ENCODE assay signal across 9 cellular contexts in the genomic region with DNA sequence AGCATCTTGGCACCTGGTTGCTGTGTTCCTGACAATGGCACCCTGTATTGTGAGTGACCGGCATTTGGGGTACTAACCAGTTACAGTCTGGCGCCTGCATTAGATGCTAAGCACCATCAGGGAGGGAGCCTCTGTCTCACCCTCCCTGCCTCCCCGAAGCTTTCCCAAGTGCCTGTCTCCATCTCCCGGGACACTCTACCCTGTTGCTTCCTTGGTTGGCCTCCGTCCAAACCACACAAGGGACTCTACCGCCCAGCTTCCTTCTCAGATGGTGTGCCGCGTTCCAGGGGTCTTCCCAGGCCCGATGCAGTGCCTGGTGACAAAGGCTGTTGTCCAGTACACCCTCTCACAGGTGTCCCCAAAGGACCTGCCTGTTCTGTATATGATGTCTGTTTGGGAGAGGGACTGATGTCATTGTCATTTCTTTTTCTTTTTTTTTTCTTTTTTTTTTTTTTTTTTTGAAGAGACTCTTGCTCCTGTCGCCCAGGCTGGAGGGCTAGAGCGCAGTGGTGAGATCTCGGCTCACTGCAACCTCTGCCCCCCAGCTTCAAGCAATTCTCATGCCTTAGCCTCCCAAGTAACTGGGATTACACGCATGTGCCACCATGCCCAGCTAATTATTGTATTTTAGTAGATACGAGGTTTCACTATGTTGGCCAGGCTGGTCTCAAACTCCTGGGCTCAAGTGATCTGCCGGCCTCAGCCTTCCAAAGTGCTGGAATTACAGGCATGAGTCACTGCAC. TPM values are rescaled to one million over a fixed set of nuclear protein-coding genes. Genes with fewer than 3 reads are reported as not detected.
DNase-seq lines count a peak whose midpoint lies in the region; ATAC-seq lines count a peak whose summit lies in the region.
"Had no signal": no experiment of that assay in that cellular context is flagged by ENCODE, and none has a peak within 500 bp of the region (broad histone marks: within the 10 kb centered on the region; RNA-seq: fewer than 3 reads in every experiment).

No MANE protein-coding gene starts in this region.

- peak overlapping the region; percentile 13 for H3K27ac ChIP-seq in substantia nigra (ENCODE audit: low read depth, low read length, poor library complexity, severe bottlenecking)

- intact Hi-C loops in activated T-helper 1 cell treated with anti-CD3 and anti-CD28 coated beads, Interleukin-12 subunit alpha, Interleukin-12 subunit beta, Interleukin-2, Interleukin-4 antibody, amounts not matched to agents 30 ng/mL and 10 ng/mL and 1 ng/mL, durations not matched to agents 14 hours and 24 hours and 36 hours (cut with micrococcal nuclease) = no loop called here

- no peak for DNase-seq in activated T-cell treated with anti-CD3 and anti-CD28 coated beads, Interleukin-2, amount 50 U/mL, for 24 hours
- DNase-seq in activated T-cell treated with anti-CD3 and anti-CD28 coated beads, Interleukin-2, amount 50 U/mL, for 48 hours = no peak
- DNase-seq in activated T-helper 1 cell treated with anti-CD3 and anti-CD28 coated beads, Interleukin-12 subunit alpha, Interleukin-12 subunit beta, Interleukin-2, Interleukin-4 antibody, amounts not matched to agents 30 ng/mL and 10 ng/mL and 1 ng/mL, durations not matched to agents 14 hours and 24 hours and 36 hours (ENCODE audit: low spot score) = no peak
- peak; percentile 43 for DNase-seq in islet precursor cell
- peak in 7 of 49 donors; percentile 9 to 54 (median 20) for DNase-seq in substantia nigra (lab: John Stamatoyannopoulos, UW)
- DNase-seq in stimulated activated CD4-positive, alpha-beta T cell treated with anti-CD3 and anti-CD28 coated beads, Interleukin-2, amount 100 ng/mL, for 24 hours = no peak
- no peak for DNase-seq in NCI-H1105 treated with DMSO at 0.1 percent for 48 hours (lab: John Stamatoyannopoulos, UW)
- DNase-seq: activated CD8-positive, alpha-beta memory T cell treated with anti-CD3 and anti-CD28 coated beads for 24 hours had no signal

- no peaks in the 10 kb centered on the region for H3K27me3 Mint-ChIP-seq in activated T-cell treated with anti-CD3 and anti-CD28 coated beads, Interleukin-2, amount 50 U/mL, for 24 hours
- H3K27me3 Mint-ChIP-seq in activated T-helper 1 cell treated with anti-CD3 and anti-CD28 coated beads, Interleukin-12 subunit alpha, Interleukin-12 subunit beta, Interleukin-2, Interleukin-4 antibody, amounts not matched to agents 30 ng/mL and 10 ng/mL and 1 ng/mL, durations not matched to agents 14 hours and 24 hours and 36 hours (ENCODE audit: insufficient read depth) = no peaks in the 10 kb centered on the region

- peak overlapping the region; percentile 90 for H3K27ac Mint-ChIP-seq in activated T-cell treated with anti-CD3 and anti-CD28 coated beads, Interleukin-2, amount 50 U/mL, for 24 hours
- peak overlapping the region; percentile 74 for H3K27ac Mint-ChIP-seq in activated T-helper 1 cell treated with anti-CD3 and anti-CD28 coated beads, Interleukin-12 subunit alpha, Interleukin-12 subunit beta, Interleukin-2, Interleukin-4 antibody, amounts not matched to agents 30 ng/mL and 10 ng/mL and 1 ng/mL, durations not matched to agents 14 hours and 24 hours and 36 hours

- peaks cover 45% of the 10 kb centered on the region for H3K36me3 Mint-ChIP-seq in activated T-cell treated with anti-CD3 and anti-CD28 coated beads, Interleukin-2, amount 50 U/mL, for 24 hours (ENCODE audit: low read depth)
- H3K36me3 Mint-ChIP-seq in activated T-helper 1 cell treated with anti-CD3 and anti-CD28 coated beads, Interleukin-12 subunit alpha, Interleukin-12 subunit beta, Interleukin-2, Interleukin-4 antibody, amounts not matched to agents 30 ng/mL and 10 ng/mL and 1 ng/mL, durations not matched to agents 14 hours and 24 hours and 36 hours (ENCODE audit: low read depth) = peaks cover 22% of the 10 kb centered on the region

- H3K4me1 Mint-ChIP-seq in activated T-cell treated with anti-CD3 and anti-CD28 coated beads, Interleukin-2, amount 50 U/mL, for 24 hours (ENCODE audit: low read depth) = peaks cover 86% of the 10 kb centered on the region
- peaks cover 34% of the 10 kb centered on the region for H3K4me1 Mint-ChIP-seq in activated T-helper 1 cell treated with anti-CD3 and anti-CD28 coated beads, Interleukin-12 subunit alpha, Interleukin-12 subunit beta, Interleukin-2, Interleukin-4 antibody, amounts not matched to agents 30 ng/mL and 10 ng/mL and 1 ng/mL, durations not matched to agents 14 hours and 24 hours and 36 hours (ENCODE audit: low read depth)

- ATAC-seq in GM19035 (IDR thresholded peaks at IDR 0.05; ENCODE audit: unreplicated experiment) = no peak

- no peak overlapping the region for H3K4me3 Mint-ChIP-seq in activated T-cell treated with anti-CD3 and anti-CD28 coated beads, Interleukin-2, amount 50 U/mL, for 24 hours
- no peak overlapping the region for H3K4me3 Mint-ChIP-seq in activated T-helper 1 cell treated with anti-CD3 and anti-CD28 coated beads, Interleukin-12 subunit alpha, Interleukin-12 subunit beta, Interleukin-2, Interleukin-4 antibody, amounts not matched to agents 30 ng/mL and 10 ng/mL and 1 ng/mL, durations not matched to agents 14 hours and 24 hours and 36 hours

- H3K9me3 Mint-ChIP-seq in activated T-cell treated with anti-CD3 and anti-CD28 coated beads, Interleukin-2, amount 50 U/mL, for 24 hours = no peaks in the 10 kb centered on the region
- no peaks in the 10 kb centered on the region for H3K9me3 Mint-ChIP-seq in activated T-helper 1 cell treated with anti-CD3 and anti-CD28 coated beads, Interleukin-12 subunit alpha, Interleukin-12 subunit beta, Interleukin-2, Interleukin-4 antibody, amounts not matched to agents 30 ng/mL and 10 ng/mL and 1 ng/mL, durations not matched to agents 14 hours and 24 hours and 36 hours

RNA-seq across cellular contexts. Expression of a gene that starts 6.7 kb away (rescaled TPM):
- 7.3 and 7.9 TPM in 2 replicates for total RNA-seq in activated T-helper 1 cell treated with anti-CD3 and anti-CD28 coated beads, Interleukin-12 subunit alpha, Interleukin-12 subunit beta, Interleukin-2, Interleukin-4 antibody, amounts not matched to agents 30 ng/mL and 10 ng/mL and 1 ng/mL, durations not matched to agents 14 hours and 24 hours and 36 hours
